Comparison of ENCODE assay signal across 3 cellular contexts in the genomic region with DNA sequence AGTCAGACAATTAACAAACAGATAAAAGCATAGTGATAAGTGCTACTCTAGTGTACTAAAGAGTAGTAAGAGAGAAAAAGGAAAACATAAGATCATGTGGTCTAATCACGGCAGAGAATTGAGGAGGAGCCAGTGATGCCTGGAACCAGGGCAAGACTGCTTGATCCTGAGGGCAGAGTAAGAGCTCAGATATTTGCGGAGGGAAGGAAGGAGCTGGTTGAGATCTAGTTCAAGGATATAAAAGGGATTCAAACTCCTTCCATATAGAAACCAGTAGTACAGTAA.
TF ChIP-seq lines count a peak whose summit lies in the region.

No MANE protein-coding gene starts in this region.

TF ChIP-seq in GM23338, 12 proteins besides CTCF, POLR2A, EP300 and RAD21 (continues in another document):
- TF ChIP-seq EZH2 (IDR thresholded peaks at IDR 0.05; ENCODE audit: low read depth, unreplicated experiment), result no peak
- TF ChIP-seq, protein P1, sequence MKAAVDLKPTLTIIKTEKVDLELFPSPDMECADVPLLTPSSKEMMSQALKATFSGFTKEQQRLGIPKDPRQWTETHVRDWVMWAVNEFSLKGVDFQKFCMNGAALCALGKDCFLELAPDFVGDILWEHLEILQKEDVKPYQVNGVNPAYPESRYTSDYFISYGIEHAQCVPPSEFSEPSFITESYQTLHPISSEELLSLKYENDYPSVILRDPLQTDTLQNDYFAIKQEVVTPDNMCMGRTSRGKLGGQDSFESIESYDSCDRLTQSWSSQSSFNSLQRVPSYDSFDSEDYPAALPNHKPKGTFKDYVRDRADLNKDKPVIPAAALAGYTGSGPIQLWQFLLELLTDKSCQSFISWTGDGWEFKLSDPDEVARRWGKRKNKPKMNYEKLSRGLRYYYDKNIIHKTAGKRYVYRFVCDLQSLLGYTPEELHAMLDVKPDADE (IDR thresholded peaks at IDR 0.05), result no peak
- no peak for TF ChIP-seq JUNB (IDR thresholded peaks at IDR 0.05; ENCODE audit: unreplicated experiment)
- TF ChIP-seq CREB1 (CRISPR knock-in tag; IDR thresholded peaks at IDR 0.05; ENCODE audit: low read depth), result no peak
- TF ChIP-seq ZNF331 (CRISPR knock-in tag; IDR thresholded peaks at IDR 0.05; ENCODE audit: low read depth), result no peak
- TF ChIP-seq REST (IDR thresholded peaks at IDR 0.05; ENCODE audit: unreplicated experiment), result no peak
- TF ChIP-seq STAT1 (IDR thresholded peaks at IDR 0.05; ENCODE audit: unreplicated experiment), result no peak
- no peak for TF ChIP-seq NANOG (IDR thresholded peaks at IDR 0.05; ENCODE audit: borderline replicate concordance)
- no peak for TF ChIP-seq EZH2phosphoT487 (IDR thresholded peaks at IDR 0.05; ENCODE audit: unreplicated experiment)

TF ChIP-seq in K562, 482 proteins besides CTCF, POLR2A, EP300 and RAD21:
- TF ChIP-seq USF1 (CRISPR knock-in tag; IDR thresholded peaks at IDR 0.05), result no peak
- TF ChIP-seq, protein P2, sequence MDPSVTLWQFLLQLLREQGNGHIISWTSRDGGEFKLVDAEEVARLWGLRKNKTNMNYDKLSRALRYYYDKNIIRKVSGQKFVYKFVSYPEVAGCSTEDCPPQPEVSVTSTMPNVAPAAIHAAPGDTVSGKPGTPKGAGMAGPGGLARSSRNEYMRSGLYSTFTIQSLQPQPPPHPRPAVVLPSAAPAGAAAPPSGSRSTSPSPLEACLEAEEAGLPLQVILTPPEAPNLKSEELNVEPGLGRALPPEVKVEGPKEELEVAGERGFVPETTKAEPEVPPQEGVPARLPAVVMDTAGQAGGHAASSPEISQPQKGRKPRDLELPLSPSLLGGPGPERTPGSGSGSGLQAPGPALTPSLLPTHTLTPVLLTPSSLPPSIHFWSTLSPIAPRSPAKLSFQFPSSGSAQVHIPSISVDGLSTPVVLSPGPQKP (CRISPR knock-in tag; IDR thresholded peaks at IDR 0.05), result no peak
- no peak for TF ChIP-seq KAT2B (IDR thresholded peaks at IDR 0.05; ENCODE audit: low read depth, low read length)
- TF ChIP-seq NR2C1 (IDR thresholded peaks at IDR 0.05), result no peak
- TF ChIP-seq NR2C1 (tag; IDR thresholded peaks at IDR 0.05), result no peak
- no peak for TF ChIP-seq ZNF23 (CRISPR knock-in tag; IDR thresholded peaks at IDR 0.05)
- TF ChIP-seq ZNF431 (CRISPR knock-in tag; IDR thresholded peaks at IDR 0.05), result no peak
- TF ChIP-seq, protein P3, sequence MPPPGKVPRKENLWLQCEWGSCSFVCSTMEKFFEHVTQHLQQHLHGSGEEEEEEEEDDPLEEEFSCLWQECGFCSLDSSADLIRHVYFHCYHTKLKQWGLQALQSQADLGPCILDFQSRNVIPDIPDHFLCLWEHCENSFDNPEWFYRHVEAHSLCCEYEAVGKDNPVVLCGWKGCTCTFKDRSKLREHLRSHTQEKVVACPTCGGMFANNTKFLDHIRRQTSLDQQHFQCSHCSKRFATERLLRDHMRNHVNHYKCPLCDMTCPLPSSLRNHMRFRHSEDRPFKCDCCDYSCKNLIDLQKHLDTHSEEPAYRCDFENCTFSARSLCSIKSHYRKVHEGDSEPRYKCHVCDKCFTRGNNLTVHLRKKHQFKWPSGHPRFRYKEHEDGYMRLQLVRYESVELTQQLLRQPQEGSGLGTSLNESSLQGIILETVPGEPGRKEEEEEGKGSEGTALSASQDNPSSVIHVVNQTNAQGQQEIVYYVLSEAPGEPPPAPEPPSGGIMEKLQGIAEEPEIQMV (tag; conservative IDR thresholded peaks at IDR 0.05; ENCODE audit: low read depth), result no peak
- TF ChIP-seq KLF1 (tag; IDR thresholded peaks at IDR 0.05), result no peak
- no peak for TF ChIP-seq HMGN3 (IDR thresholded peaks at IDR 0.05; ENCODE audit: borderline replicate concordance, extremely low read depth, insufficient read length, low read depth, low read length)
- TF ChIP-seq MTA1 (IDR thresholded peaks at IDR 0.05; ENCODE audit: borderline replicate concordance), result no peak
- TF ChIP-seq ZNF445 (CRISPR knock-in tag; IDR thresholded peaks at IDR 0.05; ENCODE audit: low read depth), result no peak
- TF ChIP-seq MEIS2 (IDR thresholded peaks at IDR 0.05; ENCODE audit: partially characterized antibody), result no peak
- TF ChIP-seq ATF4 (CRISPR knock-in tag; IDR thresholded peaks at IDR 0.05), result no peak
TF ChIP-seq in K562: peak in this region for 0.

TF ChIP-seq in GM12891, 5 proteins besides CTCF, POLR2A, EP300 and RAD21:
- TF ChIP-seq PAX5 (IDR thresholded peaks at IDR 0.05; ENCODE audit: insufficient read depth, low read length, severe bottlenecking) (no peak), TAF1 (IDR thresholded peaks at IDR 0.05; ENCODE audit: low read depth, low read length) (no peak), SPI1 (IDR thresholded peaks at IDR 0.05; ENCODE audit: low read depth, low read length) (no peak), POU2F2 (IDR thresholded peaks at IDR 0.05; ENCODE audit: low read depth, low read length) (no peak), POLR2AphosphoS5 (IDR thresholded peaks at IDR 0.05; ENCODE audit: low read depth, low read length) (no peak)
